Comparison of ENCODE assay signal across 30 cellular contexts in genomic region chr12:92199846-92200576, GRCh38. TPM values are rescaled to one million over a fixed set of nuclear protein-coding genes. Genes with fewer than 3 reads are reported as not detected.
A peak's percentile ranks its signal among the peaks of the same experiment; 100 is the strongest.
DNase-seq lines count a peak whose midpoint lies in the region; ATAC-seq and TF ChIP-seq lines count a peak whose summit lies in the region.
"Had no signal": no experiment of that assay in that cellular context is flagged by ENCODE, and none has a peak within 500 bp of the region (broad histone marks: within the 10 kb centered on the region; RNA-seq: fewer than 3 reads in every experiment).

No MANE protein-coding gene starts in this region.

- H3K4me3 ChIP-seq in Loucy (ENCODE audit: low read length, poor library complexity, severe bottlenecking) (no peak overlapping the region), neural progenitor cell (no peak overlapping the region)
- H3K4me3 ChIP-seq: BLaER1 treated with 17β-estradiol and CSF1 and Interleukin-3, amounts not matched to agents 10 nM and 100 nM; body of pancreas; ovary; right atrium auricular region; SK-N-MC; upper lobe of left lung had no signal

- H2AFZ ChIP-seq in Loucy (ENCODE audit: low read length) (peak overlapping the region; percentile 30; the same call in 1 of the 2 replicates), neural progenitor cell (replicated peaks) (no peak overlapping the region)

- H3K36me3 ChIP-seq in Loucy (ENCODE audit: insufficient read depth, low read length) (no peaks in the 10 kb centered on the region), neural progenitor cell (no peaks in the 10 kb centered on the region)
- H3K36me3 ChIP-seq: BLaER1 treated with 17β-estradiol and CSF1 and Interleukin-3, amounts not matched to agents 10 nM and 100 nM; ovary; right atrium auricular region; upper lobe of left lung had no signal

- H3K9me3 Mint-ChIP-seq in neural progenitor cell (peaks cover 11% of the 10 kb centered on the region), endothelial cell (ENCODE audit: unreplicated experiment) (no peaks in the 10 kb centered on the region)
- H3K9me3 Mint-ChIP-seq: stimulated activated effector memory CD8-positive, alpha-beta T cell treated with anti-CD3 and anti-CD28 coated beads, Interleukin-12 subunit alpha, Interleukin-12 subunit beta, amount 100 ng/mL, for 72 hours had no signal

- H3K27ac Mint-ChIP-seq in neural progenitor cell, result no peak overlapping the region
- H3K27ac Mint-ChIP-seq in endothelial cell (ENCODE audit: unreplicated experiment), result no peak overlapping the region
- H3K27ac Mint-ChIP-seq: activated CD8-positive, alpha-beta T cell treated with anti-CD3 and anti-CD28 coated beads, Interleukin-2, amount 10 ng/mL, durations not matched to agents 7 days and 5 days; activated naive CD8-positive, alpha-beta T cell treated with anti-CD3 and anti-CD28 coated beads for 36 hours; stimulated activated effector memory CD8-positive, alpha-beta T cell treated with anti-CD3 and anti-CD28 coated beads, Interleukin-12 subunit alpha, Interleukin-12 subunit beta, amount 100 ng/mL, for 72 hours had no signal

- H3K36me3 Mint-ChIP-seq in neural progenitor cell (peaks cover 3% of the 10 kb centered on the region), endothelial cell (ENCODE audit: low read depth, unreplicated experiment) (no peaks in the 10 kb centered on the region)
- H3K36me3 Mint-ChIP-seq: activated naive CD8-positive, alpha-beta T cell treated with anti-CD3 and anti-CD28 coated beads for 36 hours; stimulated activated effector memory CD8-positive, alpha-beta T cell treated with anti-CD3 and anti-CD28 coated beads, Interleukin-12 subunit alpha, Interleukin-12 subunit beta, amount 100 ng/mL, for 72 hours had no signal

- H3K4me1 ChIP-seq in Loucy (ENCODE audit: insufficient read depth, low read length, poor library complexity, severe bottlenecking), result no peaks in the 10 kb centered on the region
- peaks cover 35% of the 10 kb centered on the region for H3K4me1 ChIP-seq in neural progenitor cell
- H3K4me1 ChIP-seq: BLaER1 treated with 17β-estradiol and CSF1 and Interleukin-3, amounts not matched to agents 10 nM and 100 nM; body of pancreas; Caco-2; upper lobe of left lung had no signal

- no peaks in the 10 kb centered on the region for H3K9me2 ChIP-seq in Loucy (replicated peaks; ENCODE audit: low read depth, low read length)

- H4K20me1 ChIP-seq in Loucy (ENCODE audit: insufficient read depth, low read length, poor library complexity, severe bottlenecking) (no peaks in the 10 kb centered on the region), neural progenitor cell (ENCODE audit: low read depth) (no peaks in the 10 kb centered on the region)
- H4K20me1 ChIP-seq: BLaER1 treated with 17β-estradiol and CSF1 and Interleukin-3, amounts not matched to agents 10 nM and 100 nM had no signal

- H3K27me3 Mint-ChIP-seq in neural progenitor cell (ENCODE audit: insufficient read depth, low read depth) (no peaks in the 10 kb centered on the region), endothelial cell (ENCODE audit: unreplicated experiment) (peaks cover 1% of the 10 kb centered on the region)
- H3K27me3 Mint-ChIP-seq: activated naive CD8-positive, alpha-beta T cell treated with anti-CD3 and anti-CD28 coated beads for 36 hours; naive thymus-derived CD8-positive, alpha-beta T cell had no signal

- TF ChIP-seq CTCF in Loucy (conservative IDR thresholded peaks at IDR 0.05; ENCODE audit: low read length) (no peak), neural progenitor cell (IDR thresholded peaks at IDR 0.05) (no peak), endothelial cell (IDR thresholded peaks at IDR 0.05; ENCODE audit: unreplicated experiment) (no peak)

- H3K4me1 Mint-ChIP-seq in neural progenitor cell (peaks cover 4% of the 10 kb centered on the region), endothelial cell (ENCODE audit: unreplicated experiment) (peaks cover 4% of the 10 kb centered on the region)
- H3K4me1 Mint-ChIP-seq: stimulated activated effector memory CD8-positive, alpha-beta T cell treated with anti-CD3 and anti-CD28 coated beads, Interleukin-12 subunit alpha, Interleukin-12 subunit beta, amount 100 ng/mL, for 72 hours had no signal

- H3K4me2 ChIP-seq in Loucy (ENCODE audit: low read depth, low read length, poor library complexity, severe bottlenecking) (no peak overlapping the region), neural progenitor cell (peak overlapping the region; percentile 22)
- H3K4me2 ChIP-seq: BLaER1 treated with 17β-estradiol and CSF1 and Interleukin-3, amounts not matched to agents 10 nM and 100 nM had no signal

- H3K27ac ChIP-seq in neural progenitor cell, result peak overlapping the region; percentile 69
- H3K27ac ChIP-seq: BLaER1 treated with 17β-estradiol and CSF1 and Interleukin-3, amounts not matched to agents 10 nM and 100 nM; body of pancreas; HL-60; right atrium auricular region; SK-N-MC; upper lobe of left lung had no signal

- H3K27me3 ChIP-seq in Loucy (ENCODE audit: insufficient read depth, low read length, poor library complexity, severe bottlenecking) (no peaks in the 10 kb centered on the region), neural progenitor cell (no peaks in the 10 kb centered on the region)
- H3K27me3 ChIP-seq: BLaER1 treated with 17β-estradiol and CSF1 and Interleukin-3, amounts not matched to agents 10 nM and 100 nM; body of pancreas; ovary; right atrium auricular region; upper lobe of left lung had no signal

- ATAC-seq in HG02840 (IDR thresholded peaks at IDR 0.05; ENCODE audit: low FRiP score, unreplicated experiment), result no peak
- ATAC-seq: activated CD8-positive, alpha-beta T cell treated with anti-CD3 and anti-CD28 coated beads, Interleukin-2, amount 10 ng/mL, durations not matched to agents 7 days and 5 days; body of pancreas; naive thymus-derived CD8-positive, alpha-beta T cell; stimulated activated effector memory CD8-positive, alpha-beta T cell treated with anti-CD3 and anti-CD28 coated beads, Interleukin-12 subunit alpha, Interleukin-12 subunit beta, amount 100 ng/mL, for 72 hours had no signal

- H3K9me3 ChIP-seq in Loucy (ENCODE audit: insufficient read depth, low read depth, low read length), result no peaks in the 10 kb centered on the region
- H3K9me3 ChIP-seq in neural progenitor cell (ENCODE audit: low read depth), result peaks cover 9% of the 10 kb centered on the region
- H3K9me3 ChIP-seq: body of pancreas, ovary, upper lobe of left lung had no signal

- H3F3A ChIP-seq in Loucy (ENCODE audit: low read depth) (no peaks in the 10 kb centered on the region), neural progenitor cell (ENCODE audit: low read depth) (peaks cover 37% of the 10 kb centered on the region)

- DNase-seq in EH (ENCODE audit: low read depth) (peak; percentile 12), fibroblast of gingiva (ENCODE audit: low read depth) (peak; percentile 68), neural progenitor cell (ENCODE audit: low spot score) (peak; percentile 18), endothelial cell (ENCODE audit: low spot score) (no peak), iPS-NIHi7 (ENCODE audit: extremely low spot score) (no peak), NCI-H1105 (lab: John Stamatoyannopoulos, UW) (no peak)
- DNase-seq: ACHN; activated CD4-positive, alpha-beta T cell treated with anti-CD3 and anti-CD28 coated beads for 1 hour; activated CD8-positive, alpha-beta T cell treated with anti-CD3 and anti-CD28 coated beads, Interleukin-2, amount 10 ng/mL, durations not matched to agents 7 days and 5 days; activated naive CD8-positive, alpha-beta T cell treated with anti-CD3 and anti-CD28 coated beads for 36 hours; body of pancreas; Caco-2; Kasumi-1; kidney; midbrain; naive thymus-derived CD8-positive, alpha-beta T cell; NCI-H1048; NCI-H1694 treated with DMSO at 0.1 percent for 48 hours; NCI-H2171 treated with DMSO at 0.1 percent for 48 hours; NCI-H510A treated with DMSO at 0.1 percent for 48 hours; ovary; stimulated activated CD4-positive, alpha-beta T cell treated with anti-CD3 and anti-CD28 coated beads, Interleukin-4, amount 100 ng/mL, for 24 hours; upper lobe of left lung had no signal

- H3K9ac ChIP-seq in Loucy (ENCODE audit: low read depth, low read length, poor library complexity, severe bottlenecking) (no peak overlapping the region), neural progenitor cell (no peak overlapping the region)
- H3K9ac ChIP-seq: BLaER1 treated with 17β-estradiol and CSF1 and Interleukin-3, amounts not matched to agents 10 nM and 100 nM had no signal

- no peaks in the 10 kb centered on the region for H3K79me2 ChIP-seq in Loucy (ENCODE audit: insufficient read depth, low read length)
- no peaks in the 10 kb centered on the region for H3K79me2 ChIP-seq in neural progenitor cell (ENCODE audit: low read depth)

- H3K4me3 Mint-ChIP-seq in neural progenitor cell (no peak overlapping the region), endothelial cell (ENCODE audit: unreplicated experiment) (no peak overlapping the region)
- H3K4me3 Mint-ChIP-seq: activated CD8-positive, alpha-beta T cell treated with anti-CD3 and anti-CD28 coated beads, Interleukin-2, amount 10 ng/mL, durations not matched to agents 7 days and 5 days; activated naive CD8-positive, alpha-beta T cell treated with anti-CD3 and anti-CD28 coated beads for 36 hours; naive thymus-derived CD8-positive, alpha-beta T cell; stimulated activated effector memory CD8-positive, alpha-beta T cell treated with anti-CD3 and anti-CD28 coated beads, Interleukin-12 subunit alpha, Interleukin-12 subunit beta, amount 100 ng/mL, for 72 hours had no signal

RNA-seq across cellular contexts. Expression of gene BTG1, which starts 54.4 kb away (rescaled TPM):
- total RNA-seq in neural progenitor cell (ENCODE audit: low replicate concordance) (25.2 and 45.1 TPM in 2 replicates), endothelial cell (ENCODE audit: unreplicated experiment) (79.8 TPM)

Comparison
In these comparisons a context has a peak if more than half of its experiments do, and no peak if none do; other contexts are left out.
1. DNase-seq: peak in EH (single experiment), fibroblast of gingiva (single experiment) and neural progenitor cell (single experiment); none in endothelial cell (single experiment), iPS-NIHi7 (single experiment) and NCI-H1105 (single experiment).